In genomic region chr14:70888151-70888499, GRCh38 we compare ENCODE assay signal across 1 cellular context.
TF ChIP-seq lines count a peak whose summit lies in the region.

No MANE protein-coding gene starts in this region.

TF ChIP-seq in GM23338, 12 proteins besides CTCF, POLR2A, EP300 and RAD21 (continued from another document):
- TF ChIP-seq, protein P1, sequence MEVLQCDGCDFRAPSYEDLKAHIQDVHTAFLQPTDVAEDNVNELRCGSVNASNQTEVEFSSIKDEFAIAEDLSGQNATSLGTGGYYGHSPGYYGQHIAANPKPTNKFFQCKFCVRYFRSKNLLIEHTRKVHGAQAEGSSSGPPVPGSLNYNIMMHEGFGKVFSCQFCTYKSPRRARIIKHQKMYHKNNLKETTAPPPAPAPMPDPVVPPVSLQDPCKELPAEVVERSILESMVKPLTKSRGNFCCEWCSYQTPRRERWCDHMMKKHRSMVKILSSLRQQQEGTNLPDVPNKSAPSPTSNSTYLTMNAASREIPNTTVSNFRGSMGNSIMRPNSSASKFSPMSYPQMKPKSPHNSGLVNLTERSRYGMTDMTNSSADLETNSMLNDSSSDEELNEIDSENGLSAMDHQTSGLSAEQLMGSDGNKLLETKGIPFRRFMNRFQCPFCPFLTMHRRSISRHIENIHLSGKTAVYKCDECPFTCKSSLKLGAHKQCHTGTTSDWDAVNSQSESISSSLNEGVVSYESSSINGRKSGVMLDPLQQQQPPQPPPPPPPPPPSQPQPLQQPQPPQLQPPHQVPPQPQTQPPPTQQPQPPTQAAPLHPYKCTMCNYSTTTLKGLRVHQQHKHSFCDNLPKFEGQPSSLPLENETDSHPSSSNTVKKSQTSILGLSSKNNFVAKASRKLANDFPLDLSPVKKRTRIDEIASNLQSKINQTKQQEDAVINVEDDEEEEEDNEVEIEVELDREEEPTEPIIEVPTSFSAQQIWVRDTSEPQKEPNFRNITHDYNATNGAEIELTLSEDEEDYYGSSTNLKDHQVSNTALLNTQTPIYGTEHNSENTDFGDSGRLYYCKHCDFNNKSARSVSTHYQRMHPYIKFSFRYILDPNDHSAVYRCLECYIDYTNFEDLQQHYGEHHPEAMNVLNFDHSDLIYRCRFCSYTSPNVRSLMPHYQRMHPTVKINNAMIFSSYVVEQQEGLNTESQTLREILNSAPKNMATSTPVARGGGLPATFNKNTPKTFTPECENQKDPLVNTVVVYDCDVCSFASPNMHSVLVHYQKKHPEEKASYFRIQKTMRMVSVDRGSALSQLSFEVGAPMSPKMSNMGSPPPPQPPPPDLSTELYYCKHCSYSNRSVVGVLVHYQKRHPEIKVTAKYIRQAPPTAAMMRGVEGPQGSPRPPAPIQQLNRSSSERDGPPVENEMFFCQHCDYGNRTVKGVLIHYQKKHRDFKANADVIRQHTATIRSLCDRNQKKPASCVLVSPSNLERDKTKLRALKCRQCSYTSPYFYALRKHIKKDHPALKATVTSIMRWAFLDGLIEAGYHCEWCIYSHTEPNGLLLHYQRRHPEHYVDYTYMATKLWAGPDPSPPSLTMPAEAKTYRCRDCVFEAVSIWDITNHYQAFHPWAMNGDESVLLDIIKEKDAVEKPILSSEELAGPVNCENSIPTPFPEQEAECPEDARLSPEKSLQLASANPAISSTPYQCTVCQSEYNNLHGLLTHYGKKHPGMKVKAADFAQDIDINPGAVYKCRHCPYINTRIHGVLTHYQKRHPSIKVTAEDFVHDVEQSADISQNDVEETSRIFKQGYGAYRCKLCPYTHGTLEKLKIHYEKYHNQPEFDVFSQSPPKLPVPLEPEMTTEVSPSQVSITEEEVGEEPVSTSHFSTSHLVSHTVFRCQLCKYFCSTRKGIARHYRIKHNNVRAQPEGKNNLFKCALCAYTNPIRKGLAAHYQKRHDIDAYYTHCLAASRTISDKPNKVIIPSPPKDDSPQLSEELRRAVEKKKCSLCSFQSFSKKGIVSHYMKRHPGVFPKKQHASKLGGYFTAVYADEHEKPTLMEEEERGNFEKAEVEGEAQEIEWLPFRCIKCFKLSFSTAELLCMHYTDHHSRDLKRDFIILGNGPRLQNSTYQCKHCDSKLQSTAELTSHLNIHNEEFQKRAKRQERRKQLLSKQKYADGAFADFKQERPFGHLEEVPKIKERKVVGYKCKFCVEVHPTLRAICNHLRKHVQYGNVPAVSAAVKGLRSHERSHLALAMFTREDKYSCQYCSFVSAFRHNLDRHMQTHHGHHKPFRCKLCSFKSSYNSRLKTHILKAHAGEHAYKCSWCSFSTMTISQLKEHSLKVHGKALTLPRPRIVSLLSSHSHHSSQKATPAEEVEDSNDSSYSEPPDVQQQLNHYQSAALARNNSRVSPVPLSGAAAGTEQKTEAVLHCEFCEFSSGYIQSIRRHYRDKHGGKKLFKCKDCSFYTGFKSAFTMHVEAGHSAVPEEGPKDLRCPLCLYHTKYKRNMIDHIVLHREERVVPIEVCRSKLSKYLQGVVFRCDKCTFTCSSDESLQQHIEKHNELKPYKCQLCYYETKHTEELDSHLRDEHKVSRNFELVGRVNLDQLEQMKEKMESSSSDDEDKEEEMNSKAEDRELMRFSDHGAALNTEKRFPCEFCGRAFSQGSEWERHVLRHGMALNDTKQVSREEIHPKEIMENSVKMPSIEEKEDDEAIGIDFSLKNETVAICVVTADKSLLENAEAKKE (CRISPR knock-in tag; IDR thresholded peaks at IDR 0.05), result no peak
- no peak for TF ChIP-seq ZNF114 (CRISPR knock-in tag; IDR thresholded peaks at IDR 0.05)
- TF ChIP-seq, protein P2, sequence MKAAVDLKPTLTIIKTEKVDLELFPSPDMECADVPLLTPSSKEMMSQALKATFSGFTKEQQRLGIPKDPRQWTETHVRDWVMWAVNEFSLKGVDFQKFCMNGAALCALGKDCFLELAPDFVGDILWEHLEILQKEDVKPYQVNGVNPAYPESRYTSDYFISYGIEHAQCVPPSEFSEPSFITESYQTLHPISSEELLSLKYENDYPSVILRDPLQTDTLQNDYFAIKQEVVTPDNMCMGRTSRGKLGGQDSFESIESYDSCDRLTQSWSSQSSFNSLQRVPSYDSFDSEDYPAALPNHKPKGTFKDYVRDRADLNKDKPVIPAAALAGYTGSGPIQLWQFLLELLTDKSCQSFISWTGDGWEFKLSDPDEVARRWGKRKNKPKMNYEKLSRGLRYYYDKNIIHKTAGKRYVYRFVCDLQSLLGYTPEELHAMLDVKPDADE (IDR thresholded peaks at IDR 0.05), result no peak
- no peak for TF ChIP-seq ZNF331 (CRISPR knock-in tag; IDR thresholded peaks at IDR 0.05; ENCODE audit: low read depth)
- no peak for TF ChIP-seq EZH2phosphoT487 (IDR thresholded peaks at IDR 0.05; ENCODE audit: unreplicated experiment)
- TF ChIP-seq POLR2AphosphoS5 (IDR thresholded peaks at IDR 0.05; ENCODE audit: low read depth), result no peak
- TF ChIP-seq NANOG (IDR thresholded peaks at IDR 0.05; ENCODE audit: borderline replicate concordance), result no peak
- TF ChIP-seq JUNB (IDR thresholded peaks at IDR 0.05; ENCODE audit: unreplicated experiment), result no peak
- TF ChIP-seq REST (IDR thresholded peaks at IDR 0.05; ENCODE audit: unreplicated experiment), result no peak
